ENCODE assay signal across 9 cellular contexts in the genomic region with DNA sequence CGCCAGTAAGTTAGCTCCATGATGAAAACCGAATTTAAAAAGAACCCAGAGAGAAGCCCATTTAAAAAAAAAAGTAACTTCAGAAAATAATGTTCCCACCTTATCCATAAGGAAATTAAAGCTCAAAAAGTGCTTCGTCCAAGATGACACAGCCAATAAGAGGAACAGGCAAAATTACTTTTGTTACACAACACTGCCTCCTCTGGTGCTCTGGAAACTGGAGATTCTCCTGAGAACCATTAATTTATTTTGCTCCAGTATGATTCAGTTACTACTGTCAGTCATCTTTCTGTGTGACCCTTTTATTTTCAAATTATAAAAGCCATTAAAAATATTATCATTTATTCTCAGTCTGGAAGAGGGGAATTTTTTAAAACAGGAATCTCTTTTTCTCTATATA. TPM values are rescaled to one million over a fixed set of nuclear protein-coding genes. Genes with fewer than 3 reads are reported as not detected.
DNase-seq lines count a peak whose midpoint lies in the region; TF ChIP-seq lines count a peak whose summit lies in the region.
"Had no signal": no experiment of that assay in that cellular context is flagged by ENCODE, and none has a peak within 500 bp of the region (broad histone marks: within the 10 kb centered on the region; RNA-seq: fewer than 3 reads in every experiment).

No MANE protein-coding gene starts in this region.

- H3K36me3 ChIP-seq in osteoblast (ENCODE audit: insufficient read depth, low read length), result no peaks in the 10 kb centered on the region

- no peaks in the 10 kb centered on the region for H3K27me3 ChIP-seq in osteoblast (ENCODE audit: insufficient read depth, low read length)

- DNase-seq in DMS53 (lab: John Stamatoyannopoulos, UW), result peak; percentile 1
- no peak for DNase-seq in DMS53 treated with DMSO at 0.1 percent for 48 hours (lab: John Stamatoyannopoulos, UW; ENCODE audit: unreplicated experiment)
- DNase-seq in NCI-H2227 (lab: John Stamatoyannopoulos, UW; ENCODE audit: unreplicated experiment), result peak; percentile 36
- no peak for DNase-seq in chondrocyte (ENCODE audit: low spot score)
- DNase-seq in osteoblast (ENCODE audit: insufficient read length, low spot score, missing footprints), result peak; percentile 90
- no peak for DNase-seq in T-helper 2 cell treated with Interferon-gamma antibody and Interleukin-4, amounts not matched to agents 5 μg/mL and 100 μg/mL, for 36 hours (ENCODE audit: low spot score)
- no peak for DNase-seq in stimulated activated CD4-positive, alpha-beta T cell treated with anti-CD3 and anti-CD28 coated beads, Interleukin-1b, Interleukin-23, amount 100 ng/mL, for 48 hours
- no peak for DNase-seq in GF-D8 (lab: John Stamatoyannopoulos, UW)

- no peak overlapping the region for H2AFZ ChIP-seq in osteoblast (ENCODE audit: low read length)

- no peak overlapping the region for H3K4me2 ChIP-seq in osteoblast (ENCODE audit: insufficient read depth, low read length)

- peaks cover 13% of the 10 kb centered on the region for H3K4me1 ChIP-seq in osteoblast (ENCODE audit: insufficient read depth, low read length)

- no peaks in the 10 kb centered on the region for H3K9me3 ChIP-seq in osteoblast (ENCODE audit: low read depth, low read length)

- peaks cover 3% of the 10 kb centered on the region for H4K20me1 ChIP-seq in osteoblast (ENCODE audit: insufficient read depth, low read length)

- H3K9me3 Mint-ChIP-seq in chondrocyte (ENCODE audit: low read depth), result peaks cover 3% of the 10 kb centered on the region
- H3K9me3 Mint-ChIP-seq in T-helper 2 cell treated with Interferon-gamma antibody and Interleukin-4, amounts not matched to agents 5 μg/mL and 100 μg/mL, for 36 hours, result no peaks in the 10 kb centered on the region

- H3K4me3 ChIP-seq in osteoblast (ENCODE audit: insufficient read depth, low read length), result no peak overlapping the region

- H3K27ac Mint-ChIP-seq in chondrocyte (ENCODE audit: unreplicated experiment), result no peak overlapping the region
- H3K27ac Mint-ChIP-seq in T-helper 2 cell treated with Interferon-gamma antibody and Interleukin-4, amounts not matched to agents 5 μg/mL and 100 μg/mL, for 36 hours, result no peak overlapping the region
- H3K27ac Mint-ChIP-seq: B cell had no signal

- peaks cover 18% of the 10 kb centered on the region for H3K4me1 Mint-ChIP-seq in chondrocyte (ENCODE audit: low read depth)
- peaks cover 23% of the 10 kb centered on the region for H3K4me1 Mint-ChIP-seq in T-helper 2 cell treated with Interferon-gamma antibody and Interleukin-4, amounts not matched to agents 5 μg/mL and 100 μg/mL, for 36 hours (ENCODE audit: low read depth)

- TF ChIP-seq CTCF in chondrocyte (IDR thresholded peaks at IDR 0.05) (peak; percentile 81), osteoblast (IDR thresholded peaks at IDR 0.05; ENCODE audit: extremely low read depth, low read depth, low read length) (peak; percentile 62)

- H3K27ac ChIP-seq in osteoblast (ENCODE audit: low read depth, low read length), result no peak overlapping the region

- H3K79me2 ChIP-seq in osteoblast (ENCODE audit: insufficient read depth, low read length), result peaks cover 7% of the 10 kb centered on the region

- H3K4me3 Mint-ChIP-seq in chondrocyte (ENCODE audit: unreplicated experiment), result no peak overlapping the region
- no peak overlapping the region for H3K4me3 Mint-ChIP-seq in T-helper 2 cell treated with Interferon-gamma antibody and Interleukin-4, amounts not matched to agents 5 μg/mL and 100 μg/mL, for 36 hours
- H3K4me3 Mint-ChIP-seq: B cell had no signal

- no peaks in the 10 kb centered on the region for H3K27me3 Mint-ChIP-seq in chondrocyte (ENCODE audit: low read depth)
- H3K27me3 Mint-ChIP-seq in T-helper 2 cell treated with Interferon-gamma antibody and Interleukin-4, amounts not matched to agents 5 μg/mL and 100 μg/mL, for 36 hours (ENCODE audit: low read depth), result no peaks in the 10 kb centered on the region
- H3K27me3 Mint-ChIP-seq: B cell had no signal

- peaks cover 1% of the 10 kb centered on the region for H3K36me3 Mint-ChIP-seq in chondrocyte (ENCODE audit: low read depth)
- H3K36me3 Mint-ChIP-seq in T-helper 2 cell treated with Interferon-gamma antibody and Interleukin-4, amounts not matched to agents 5 μg/mL and 100 μg/mL, for 36 hours (ENCODE audit: low read depth), result no peaks in the 10 kb centered on the region

RNA-seq across cellular contexts. Expression of gene IFT27, which starts 2.0 kb away (rescaled TPM):
- 23.0 to 31.4 TPM (median 24.4 TPM) in 3 replicates for total RNA-seq in chondrocyte
- 22.1 and 27.4 TPM in 2 replicates for total RNA-seq in osteoblast

RNA-seq across cellular contexts. Expression of gene PVALB, which starts 42.9 kb away (rescaled TPM):
- total RNA-seq in chondrocyte (not detected in 3 replicates), osteoblast (not detected in 2 replicates)
- total RNA-seq: B cell had no signal

Comparison
In these comparisons a context has a peak if more than half of its experiments do, and no peak if none do; other contexts are left out.
1. DNase-seq: peak in DMS53 (single experiment), NCI-H2227 (single experiment) and osteoblast (single experiment); none in DMS53 treated with DMSO at 0.1 percent for 48 hours (single experiment), chondrocyte (single experiment), T-helper 2 cell treated with Interferon-gamma antibody and Interleukin-4, amounts not matched to agents 5 μg/mL and 100 μg/mL, for 36 hours (single experiment), stimulated activated CD4-positive, alpha-beta T cell treated with anti-CD3 and anti-CD28 coated beads, Interleukin-1b, Interleukin-23, amount 100 ng/mL, for 48 hours (single experiment) and GF-D8 (single experiment).